8 cellular contexts compared by ENCODE assay signal in the genomic region with DNA sequence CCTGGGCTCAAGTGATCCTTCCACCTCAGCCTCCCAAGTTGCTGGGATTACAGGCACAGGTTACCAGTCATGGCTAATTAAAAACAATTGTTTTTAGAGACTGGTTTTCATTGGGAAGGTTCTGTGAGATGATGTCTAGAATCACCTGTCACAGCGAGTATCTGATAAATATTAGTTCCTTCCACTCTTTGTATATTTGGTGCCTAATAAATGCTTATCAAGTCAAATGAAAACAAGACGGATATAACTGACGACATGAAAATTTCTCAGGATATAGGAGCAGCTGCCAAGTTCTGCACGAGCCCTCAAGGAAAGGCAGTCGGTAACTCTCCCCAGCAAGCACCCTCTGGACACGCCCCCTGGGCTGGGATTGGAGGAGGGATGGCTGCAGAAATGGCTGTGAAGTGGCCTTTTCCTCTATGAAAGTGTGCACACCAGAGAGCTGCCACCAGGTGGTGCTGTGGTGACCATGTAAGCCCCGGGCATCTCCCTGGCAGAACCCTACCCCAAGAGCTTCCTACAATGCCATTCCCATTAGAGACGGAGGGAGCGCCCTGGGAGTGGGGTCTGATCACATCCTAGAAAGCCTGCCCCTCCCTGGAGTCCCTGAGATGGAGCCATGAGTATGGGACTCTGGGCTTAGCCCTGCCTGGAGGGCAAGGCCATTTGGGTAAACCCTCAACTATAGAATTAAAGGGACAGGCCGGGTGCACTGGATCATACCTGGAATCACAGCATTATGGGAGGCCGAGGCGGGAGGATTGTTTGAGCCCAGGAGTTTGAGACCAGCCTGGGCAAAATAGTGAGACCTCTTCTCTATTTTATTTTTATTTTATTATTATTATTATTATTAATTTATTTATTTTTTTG. TPM values are rescaled to one million over a fixed set of nuclear protein-coding genes. Genes with fewer than 3 reads are reported as not detected.
A peak's percentile ranks its signal among the peaks of the same experiment; 100 is the strongest.
DNase-seq lines count a peak whose midpoint lies in the region; ATAC-seq and TF ChIP-seq lines count a peak whose summit lies in the region.

No MANE protein-coding gene starts in this region.

- ATAC-seq in GM21723 (IDR thresholded peaks at IDR 0.05; ENCODE audit: unreplicated experiment) (peak; percentile 47), heart right ventricle (peak; percentile 58 to 94 (median 88)), HG03439 (IDR thresholded peaks at IDR 0.05; ENCODE audit: unreplicated experiment) (no peak)

- no peaks in the 10 kb centered on the region for H3K9me3 ChIP-seq in heart right ventricle

- H3K4me3 ChIP-seq in heart right ventricle, result no peak overlapping the region

- no peak overlapping the region for H3K27ac ChIP-seq in heart right ventricle

- TF ChIP-seq CTCF in heart right ventricle (IDR thresholded peaks at IDR 0.05), result peak; percentile 58 to 87 (median 75)

- intact Hi-C loops in heart right ventricle (cut with DNase I), result loop anchor here in 1 of 10 donors (10.0 kb wide), 1 partner anchor 89 kb away; no protein-coding TSS in a partner anchor

- no peaks in the 10 kb centered on the region for H3K27me3 ChIP-seq in heart right ventricle

- no peaks in the 10 kb centered on the region for H3K4me1 ChIP-seq in heart right ventricle

- WGBS in heart right ventricle, 2 donors, result 45 to 51% methylated on average over 12 of the region's 12 CpGs

- DNase-seq in CD1c-positive myeloid dendritic cell (ENCODE audit: extremely low spot score) (peak; percentile 89), NCI-H146 treated with DMSO at 0.1 percent for 48 hours (lab: John Stamatoyannopoulos, UW; ENCODE audit: unreplicated experiment) (peak; percentile 84), SW480 (ENCODE audit: low spot score) (peak; percentile 90), heart right ventricle (peak; percentile 76 to 84), renal cortical epithelial cell (ENCODE audit: low read depth) (peak; percentile 95)
- DNase-seq in activated naive CD8-positive, alpha-beta T cell treated with anti-CD3 and anti-CD28 coated beads, Interleukin-2, amount 50 U/mL, for 16 hours (ENCODE audit: low read depth, low spot score), result peak; percentile 66

- H3K36me3 ChIP-seq in heart right ventricle, result peaks cover 0 to 10% (median 0%) of the 10 kb centered on the region in 9 donors

RNA-seq across cellular contexts. Expression of gene HTR6, which starts 50.9 kb away (rescaled TPM):
- not detected for total RNA-seq in heart right ventricle
- polyA plus RNA-seq in heart right ventricle, result not detected
- total RNA-seq in renal cortical epithelial cell, result not detected in 2 replicates
